Comparison of ENCODE assay signal across 29 cellular contexts in the genomic region with DNA sequence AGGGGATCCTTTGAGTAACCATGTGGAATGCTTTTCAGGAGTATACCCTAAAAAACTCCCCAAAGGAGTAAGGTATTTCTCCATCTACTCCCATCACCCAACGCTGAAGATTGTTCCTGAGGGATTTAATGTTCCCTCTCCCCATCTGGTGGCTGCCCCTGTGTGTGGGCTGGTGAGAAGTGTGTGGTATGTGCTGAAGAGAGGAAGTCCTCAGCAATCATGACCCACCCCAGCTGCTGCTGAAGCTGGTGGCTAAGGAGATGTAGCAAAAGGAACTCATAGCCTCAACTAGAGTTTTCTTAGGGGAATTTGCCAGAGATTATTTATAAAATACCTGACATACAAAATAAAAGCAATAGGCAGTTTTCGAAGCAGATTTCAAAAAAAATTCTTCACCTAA.
"Had no signal": no experiment of that assay in that cellular context is flagged by ENCODE, and none has a peak within 500 bp of the region (broad histone marks: within the 10 kb centered on the region; RNA-seq: fewer than 3 reads in every experiment).

No MANE protein-coding gene starts in this region.

- H3K36me3 ChIP-seq: ascending aorta, breast epithelium, cardiac muscle cell, gastrocnemius medialis, heart left ventricle had no signal

- H3K27me3 ChIP-seq: ascending aorta, breast epithelium, cardiac muscle cell, dorsolateral prefrontal cortex, foreskin keratinocyte, gastrocnemius medialis, heart left ventricle had no signal

- ATAC-seq: activated CD4-positive, alpha-beta T cell treated with anti-CD3 and anti-CD28 coated beads for 36 hours; activated naive CD4-positive, alpha-beta T cell treated with anti-CD3 and anti-CD28 coated beads, Interleukin-2, amount 50 U/mL, for 72 hours; activated T-cell treated with anti-CD3 and anti-CD28 coated beads, Interleukin-2, amount 50 U/mL, for 72 hours; esophagus mucosa; foreskin keratinocyte had no signal

- H3K4me3 ChIP-seq: ascending aorta, breast epithelium, cardiac muscle cell, coronary artery, dorsolateral prefrontal cortex, gastrocnemius medialis, heart left ventricle had no signal

- H3K27ac ChIP-seq: ascending aorta, breast epithelium, cardiac muscle cell, coronary artery, dorsolateral prefrontal cortex, foreskin keratinocyte, gastrocnemius medialis, heart left ventricle had no signal

- H3K4me1 ChIP-seq: ascending aorta, breast epithelium, foreskin keratinocyte had no signal

- H3K9me3 ChIP-seq: ascending aorta, breast epithelium, gastrocnemius medialis, heart left ventricle had no signal

- DNase-seq: activated CD4-positive, alpha-beta memory T cell treated with anti-CD3 and anti-CD28 coated beads, Interleukin-2, amount 10 ng/mL, durations not matched to agents 7 days and 5 days; activated CD4-positive, alpha-beta T cell treated with anti-CD3 and anti-CD28 coated beads for 36 hours; activated CD4-positive, alpha-beta T cell treated with anti-CD3 and anti-CD28 coated beads, Interleukin-2, amount 10 ng/mL, durations not matched to agents 24 days and 14 days; activated CD4-positive, CD25-positive, alpha-beta regulatory T cell; activated CD4-positive, CD25-positive, alpha-beta regulatory T cell treated with anti-CD3 and anti-CD28 coated beads, Interleukin-2, amount 50 U/mL, for 72 hours; activated CD8-positive, alpha-beta memory T cell treated with anti-CD3 and anti-CD28 coated beads, Interleukin-2, amount 50 U/mL, for 48 hours; activated gamma-delta T cell; activated naive CD4-positive, alpha-beta T cell; activated naive CD4-positive, alpha-beta T cell treated with anti-CD3 and anti-CD28 coated beads, Interleukin-2, amount 10 ng/mL, durations not matched to agents 7 days and 5 days; activated naive CD8-positive, alpha-beta T cell treated with anti-CD3 and anti-CD28 coated beads, Interleukin-2, amount 10 ng/mL, durations not matched to agents 7 days and 5 days; activated T-cell treated with anti-CD3 and anti-CD28 coated beads for 4 hours; activated T-cell treated with anti-CD3 and anti-CD28 coated beads, Interleukin-2, amount 50 U/mL, for 24 hours; activated T-cell treated with anti-CD3 and anti-CD28 coated beads, Interleukin-2, amount 50 U/mL, for 72 hours; central memory CD4-positive, alpha-beta T cell; cerebellar nuclear complex; effector memory CD4-positive, alpha-beta T cell; endodermal cell; foreskin keratinocyte; gastrocnemius medialis; glutamatergic neuron; heart left ventricle; T-helper 2 cell had no signal
